ENCODE assay signal across 1 cellular context in the genomic region with DNA sequence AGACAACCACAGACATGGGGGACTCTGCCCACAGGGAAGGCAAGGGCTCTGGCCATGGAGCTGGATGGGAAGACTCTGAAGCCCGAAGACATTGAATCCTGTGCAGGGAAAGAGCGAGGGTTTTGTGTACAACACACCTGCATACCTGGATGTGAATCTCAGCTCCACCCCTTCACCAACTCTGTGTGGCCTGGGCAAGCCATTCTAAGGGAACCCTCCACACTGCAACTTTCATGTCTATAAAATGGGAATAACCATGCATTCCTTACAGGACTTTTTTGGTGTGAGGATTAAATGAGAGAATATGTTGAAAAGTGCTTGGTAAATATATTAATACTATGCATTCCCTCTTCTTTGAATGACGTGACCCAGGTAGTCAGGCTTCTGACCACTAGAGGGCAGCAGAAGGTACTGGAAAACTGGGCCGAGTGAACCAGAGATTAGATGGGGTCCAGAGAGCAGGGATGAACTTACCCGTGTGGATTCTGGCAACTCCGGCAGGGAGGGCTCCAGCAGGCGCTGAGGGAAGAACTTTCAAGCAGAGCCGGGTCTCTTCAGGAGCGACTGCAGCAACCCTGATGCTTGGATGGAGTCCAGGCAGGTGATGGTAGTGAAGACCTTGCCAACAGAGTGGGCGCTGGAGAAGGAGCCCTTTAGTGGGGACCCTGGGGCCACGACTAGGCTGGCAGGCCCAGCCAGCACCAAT.
A peak's percentile ranks its signal among the peaks of the same experiment; 100 is the strongest.
TF ChIP-seq lines count a peak whose summit lies in the region.

No MANE protein-coding gene starts in this region.

TF ChIP-seq in K562, 482 proteins besides CTCF, POLR2A, EP300 and RAD21 (continued from another document and continues in another):
- TF ChIP-seq, protein P1, sequence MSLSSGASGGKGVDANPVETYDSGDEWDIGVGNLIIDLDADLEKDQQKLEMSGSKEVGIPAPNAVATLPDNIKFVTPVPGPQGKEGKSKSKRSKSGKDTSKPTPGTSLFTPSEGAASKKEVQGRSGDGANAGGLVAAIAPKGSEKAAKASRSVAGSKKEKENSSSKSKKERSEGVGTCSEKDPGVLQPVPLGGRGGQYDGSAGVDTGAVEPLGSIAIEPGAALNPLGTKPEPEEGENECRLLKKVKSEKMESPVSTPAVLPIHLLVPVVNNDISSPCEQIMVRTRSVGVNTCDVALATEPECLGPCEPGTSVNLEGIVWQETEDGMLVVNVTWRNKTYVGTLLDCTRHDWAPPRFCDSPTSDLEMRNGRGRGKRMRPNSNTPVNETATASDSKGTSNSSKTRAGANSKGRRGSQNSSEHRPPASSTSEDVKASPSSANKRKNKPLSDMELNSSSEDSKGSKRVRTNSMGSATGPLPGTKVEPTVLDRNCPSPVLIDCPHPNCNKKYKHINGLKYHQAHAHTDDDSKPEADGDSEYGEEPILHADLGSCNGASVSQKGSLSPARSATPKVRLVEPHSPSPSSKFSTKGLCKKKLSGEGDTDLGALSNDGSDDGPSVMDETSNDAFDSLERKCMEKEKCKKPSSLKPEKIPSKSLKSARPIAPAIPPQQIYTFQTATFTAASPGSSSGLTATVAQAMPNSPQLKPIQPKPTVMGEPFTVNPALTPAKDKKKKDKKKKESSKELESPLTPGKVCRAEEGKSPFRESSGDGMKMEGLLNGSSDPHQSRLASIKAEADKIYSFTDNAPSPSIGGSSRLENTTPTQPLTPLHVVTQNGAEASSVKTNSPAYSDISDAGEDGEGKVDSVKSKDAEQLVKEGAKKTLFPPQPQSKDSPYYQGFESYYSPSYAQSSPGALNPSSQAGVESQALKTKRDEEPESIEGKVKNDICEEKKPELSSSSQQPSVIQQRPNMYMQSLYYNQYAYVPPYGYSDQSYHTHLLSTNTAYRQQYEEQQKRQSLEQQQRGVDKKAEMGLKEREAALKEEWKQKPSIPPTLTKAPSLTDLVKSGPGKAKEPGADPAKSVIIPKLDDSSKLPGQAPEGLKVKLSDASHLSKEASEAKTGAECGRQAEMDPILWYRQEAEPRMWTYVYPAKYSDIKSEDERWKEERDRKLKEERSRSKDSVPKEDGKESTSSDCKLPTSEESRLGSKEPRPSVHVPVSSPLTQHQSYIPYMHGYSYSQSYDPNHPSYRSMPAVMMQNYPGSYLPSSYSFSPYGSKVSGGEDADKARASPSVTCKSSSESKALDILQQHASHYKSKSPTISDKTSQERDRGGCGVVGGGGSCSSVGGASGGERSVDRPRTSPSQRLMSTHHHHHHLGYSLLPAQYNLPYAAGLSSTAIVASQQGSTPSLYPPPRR (CRISPR knock-in tag; IDR thresholded peaks at IDR 0.05; ENCODE audit: borderline replicate concordance): no peak
- no peak for TF ChIP-seq ZZZ3 (IDR thresholded peaks at IDR 0.05)
- no peak for TF ChIP-seq HDGF (IDR thresholded peaks at IDR 0.05)
- TF ChIP-seq KLF13 (tag; IDR thresholded peaks at IDR 0.05; ENCODE audit: borderline replicate concordance, low read depth): 0 out of 2 replicates have a peak, but pooled peaks have one; percentile 42
- TF ChIP-seq, protein P2, sequence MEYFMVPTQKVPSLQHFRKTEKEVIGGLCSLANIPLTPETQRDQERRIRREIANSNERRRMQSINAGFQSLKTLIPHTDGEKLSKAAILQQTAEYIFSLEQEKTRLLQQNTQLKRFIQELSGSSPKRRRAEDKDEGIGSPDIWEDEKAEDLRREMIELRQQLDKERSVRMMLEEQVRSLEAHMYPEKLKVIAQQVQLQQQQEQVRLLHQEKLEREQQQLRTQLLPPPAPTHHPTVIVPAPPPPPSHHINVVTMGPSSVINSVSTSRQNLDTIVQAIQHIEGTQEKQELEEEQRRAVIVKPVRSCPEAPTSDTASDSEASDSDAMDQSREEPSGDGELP (CRISPR knock-in tag; IDR thresholded peaks at IDR 0.05; ENCODE audit: borderline replicate concordance): peak; percentile 26; the same call in 1 of the 2 replicates
- TF ChIP-seq, protein P3, sequence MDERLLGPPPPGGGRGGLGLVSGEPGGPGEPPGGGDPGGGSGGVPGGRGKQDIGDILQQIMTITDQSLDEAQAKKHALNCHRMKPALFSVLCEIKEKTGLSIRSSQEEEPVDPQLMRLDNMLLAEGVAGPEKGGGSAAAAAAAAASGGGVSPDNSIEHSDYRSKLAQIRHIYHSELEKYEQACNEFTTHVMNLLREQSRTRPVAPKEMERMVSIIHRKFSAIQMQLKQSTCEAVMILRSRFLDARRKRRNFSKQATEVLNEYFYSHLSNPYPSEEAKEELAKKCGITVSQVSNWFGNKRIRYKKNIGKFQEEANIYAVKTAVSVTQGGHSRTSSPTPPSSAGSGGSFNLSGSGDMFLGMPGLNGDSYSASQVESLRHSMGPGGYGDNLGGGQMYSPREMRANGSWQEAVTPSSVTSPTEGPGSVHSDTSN (CRISPR knock-in tag; IDR thresholded peaks at IDR 0.05; ENCODE audit: low read depth): no peak
- TF ChIP-seq, protein P3 (tag; conservative IDR thresholded peaks at IDR 0.05; ENCODE audit: low read depth): peak; percentile 21; the same call in 1 of the 2 replicates
- 0 out of 4 replicates have a peak, but pooled peaks of 1 of the 2 experiments have one; percentile 29 for TF ChIP-seq TEAD1 (CRISPR knock-in tag; IDR thresholded peaks at IDR 0.05)
- no peak for TF ChIP-seq SNRNP70 (optimal IDR thresholded peaks at IDR 0.05; ENCODE audit: low read depth, low read length)
- TF ChIP-seq EHMT2 (IDR thresholded peaks at IDR 0.05): no peak
- TF ChIP-seq, protein P4, sequence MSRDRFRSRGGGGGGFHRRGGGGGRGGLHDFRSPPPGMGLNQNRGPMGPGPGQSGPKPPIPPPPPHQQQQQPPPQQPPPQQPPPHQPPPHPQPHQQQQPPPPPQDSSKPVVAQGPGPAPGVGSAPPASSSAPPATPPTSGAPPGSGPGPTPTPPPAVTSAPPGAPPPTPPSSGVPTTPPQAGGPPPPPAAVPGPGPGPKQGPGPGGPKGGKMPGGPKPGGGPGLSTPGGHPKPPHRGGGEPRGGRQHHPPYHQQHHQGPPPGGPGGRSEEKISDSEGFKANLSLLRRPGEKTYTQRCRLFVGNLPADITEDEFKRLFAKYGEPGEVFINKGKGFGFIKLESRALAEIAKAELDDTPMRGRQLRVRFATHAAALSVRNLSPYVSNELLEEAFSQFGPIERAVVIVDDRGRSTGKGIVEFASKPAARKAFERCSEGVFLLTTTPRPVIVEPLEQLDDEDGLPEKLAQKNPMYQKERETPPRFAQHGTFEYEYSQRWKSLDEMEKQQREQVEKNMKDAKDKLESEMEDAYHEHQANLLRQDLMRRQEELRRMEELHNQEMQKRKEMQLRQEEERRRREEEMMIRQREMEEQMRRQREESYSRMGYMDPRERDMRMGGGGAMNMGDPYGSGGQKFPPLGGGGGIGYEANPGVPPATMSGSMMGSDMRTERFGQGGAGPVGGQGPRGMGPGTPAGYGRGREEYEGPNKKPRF (IDR thresholded peaks at IDR 0.05; ENCODE audit: low read depth, low read length): no peak
- TF ChIP-seq, protein P5, sequence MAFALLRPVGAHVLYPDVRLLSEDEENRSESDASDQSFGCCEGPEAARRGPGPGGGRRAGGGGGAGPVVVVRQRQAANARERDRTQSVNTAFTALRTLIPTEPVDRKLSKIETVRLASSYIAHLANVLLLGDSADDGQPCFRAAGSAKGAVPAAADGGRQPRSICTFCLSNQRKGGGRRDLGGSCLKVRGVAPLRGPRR (CRISPR knock-in tag; IDR thresholded peaks at IDR 0.05): no peak
- no peak for TF ChIP-seq MEIS2 (IDR thresholded peaks at IDR 0.05; ENCODE audit: partially characterized antibody)
- TF ChIP-seq U2AF2 (optimal IDR thresholded peaks at IDR 0.05; ENCODE audit: low read depth, low read length): no peak
- no peak for TF ChIP-seq RBM14 (IDR thresholded peaks at IDR 0.05; ENCODE audit: borderline replicate concordance, insufficient read depth, low read depth, low read length)
- no peak for TF ChIP-seq ZNF780A (CRISPR knock-in tag; IDR thresholded peaks at IDR 0.05)
- no peak for TF ChIP-seq ZNF41 (CRISPR knock-in tag; conservative IDR thresholded peaks at IDR 0.05)
- TF ChIP-seq, protein P6, sequence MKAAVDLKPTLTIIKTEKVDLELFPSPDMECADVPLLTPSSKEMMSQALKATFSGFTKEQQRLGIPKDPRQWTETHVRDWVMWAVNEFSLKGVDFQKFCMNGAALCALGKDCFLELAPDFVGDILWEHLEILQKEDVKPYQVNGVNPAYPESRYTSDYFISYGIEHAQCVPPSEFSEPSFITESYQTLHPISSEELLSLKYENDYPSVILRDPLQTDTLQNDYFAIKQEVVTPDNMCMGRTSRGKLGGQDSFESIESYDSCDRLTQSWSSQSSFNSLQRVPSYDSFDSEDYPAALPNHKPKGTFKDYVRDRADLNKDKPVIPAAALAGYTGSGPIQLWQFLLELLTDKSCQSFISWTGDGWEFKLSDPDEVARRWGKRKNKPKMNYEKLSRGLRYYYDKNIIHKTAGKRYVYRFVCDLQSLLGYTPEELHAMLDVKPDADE (conservative IDR thresholded peaks at IDR 0.05; ENCODE audit: control insufficient read depth, low read depth, low read length): no peak
- no peak for TF ChIP-seq MCM5 (IDR thresholded peaks at IDR 0.05; ENCODE audit: low read depth)
- TF ChIP-seq NR3C1 (CRISPR knock-in tag; IDR thresholded peaks at IDR 0.05): no peak
- TF ChIP-seq, protein P7, sequence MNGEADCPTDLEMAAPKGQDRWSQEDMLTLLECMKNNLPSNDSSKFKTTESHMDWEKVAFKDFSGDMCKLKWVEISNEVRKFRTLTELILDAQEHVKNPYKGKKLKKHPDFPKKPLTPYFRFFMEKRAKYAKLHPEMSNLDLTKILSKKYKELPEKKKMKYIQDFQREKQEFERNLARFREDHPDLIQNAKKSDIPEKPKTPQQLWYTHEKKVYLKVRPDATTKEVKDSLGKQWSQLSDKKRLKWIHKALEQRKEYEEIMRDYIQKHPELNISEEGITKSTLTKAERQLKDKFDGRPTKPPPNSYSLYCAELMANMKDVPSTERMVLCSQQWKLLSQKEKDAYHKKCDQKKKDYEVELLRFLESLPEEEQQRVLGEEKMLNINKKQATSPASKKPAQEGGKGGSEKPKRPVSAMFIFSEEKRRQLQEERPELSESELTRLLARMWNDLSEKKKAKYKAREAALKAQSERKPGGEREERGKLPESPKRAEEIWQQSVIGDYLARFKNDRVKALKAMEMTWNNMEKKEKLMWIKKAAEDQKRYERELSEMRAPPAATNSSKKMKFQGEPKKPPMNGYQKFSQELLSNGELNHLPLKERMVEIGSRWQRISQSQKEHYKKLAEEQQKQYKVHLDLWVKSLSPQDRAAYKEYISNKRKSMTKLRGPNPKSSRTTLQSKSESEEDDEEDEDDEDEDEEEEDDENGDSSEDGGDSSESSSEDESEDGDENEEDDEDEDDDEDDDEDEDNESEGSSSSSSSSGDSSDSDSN (IDR thresholded peaks at IDR 0.05; ENCODE audit: borderline replicate concordance in 1 of 2, low read depth in 2 of 2, low read length in 2 of 2): no peak
- TF ChIP-seq SMC3 (conservative IDR thresholded peaks at IDR 0.05; ENCODE audit: insufficient read depth, low read depth, low read length): peak; percentile 94
- TF ChIP-seq E2F3 (CRISPR knock-in tag; IDR thresholded peaks at IDR 0.05): no peak
- TF ChIP-seq ZC3H8 (IDR thresholded peaks at IDR 0.05): no peak
- no peak for TF ChIP-seq SIN3A (IDR thresholded peaks at IDR 0.05; ENCODE audit: borderline replicate concordance in 2 of 2, control insufficient read depth in 1 of 2, low read depth in 2 of 2, low read length in 2 of 2)
- no peak for TF ChIP-seq ZNF121 (CRISPR knock-in tag; conservative IDR thresholded peaks at IDR 0.05)
- TF ChIP-seq, protein P8, sequence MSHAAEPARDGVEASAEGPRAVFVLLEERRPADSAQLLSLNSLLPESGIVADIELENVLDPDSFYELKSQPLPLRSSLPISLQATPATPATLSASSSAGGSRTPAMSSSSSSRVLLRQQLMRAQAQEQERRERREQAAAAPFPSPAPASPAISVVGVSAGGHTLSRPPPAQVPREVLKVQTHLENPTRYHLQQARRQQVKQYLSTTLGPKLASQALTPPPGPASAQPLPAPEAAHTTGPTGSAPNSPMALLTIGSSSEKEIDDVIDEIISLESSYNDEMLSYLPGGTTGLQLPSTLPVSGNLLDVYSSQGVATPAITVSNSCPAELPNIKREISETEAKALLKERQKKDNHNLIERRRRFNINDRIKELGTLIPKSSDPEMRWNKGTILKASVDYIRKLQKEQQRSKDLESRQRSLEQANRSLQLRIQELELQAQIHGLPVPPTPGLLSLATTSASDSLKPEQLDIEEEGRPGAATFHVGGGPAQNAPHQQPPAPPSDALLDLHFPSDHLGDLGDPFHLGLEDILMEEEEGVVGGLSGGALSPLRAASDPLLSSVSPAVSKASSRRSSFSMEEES (CRISPR knock-in tag; IDR thresholded peaks at IDR 0.05): no peak
- no peak for TF ChIP-seq SREBF1 (IDR thresholded peaks at IDR 0.05; ENCODE audit: borderline replicate concordance, low read depth, low read length)
- no peak for TF ChIP-seq ZNF212 (CRISPR knock-in tag; IDR thresholded peaks at IDR 0.05)
- TF ChIP-seq, protein P9, sequence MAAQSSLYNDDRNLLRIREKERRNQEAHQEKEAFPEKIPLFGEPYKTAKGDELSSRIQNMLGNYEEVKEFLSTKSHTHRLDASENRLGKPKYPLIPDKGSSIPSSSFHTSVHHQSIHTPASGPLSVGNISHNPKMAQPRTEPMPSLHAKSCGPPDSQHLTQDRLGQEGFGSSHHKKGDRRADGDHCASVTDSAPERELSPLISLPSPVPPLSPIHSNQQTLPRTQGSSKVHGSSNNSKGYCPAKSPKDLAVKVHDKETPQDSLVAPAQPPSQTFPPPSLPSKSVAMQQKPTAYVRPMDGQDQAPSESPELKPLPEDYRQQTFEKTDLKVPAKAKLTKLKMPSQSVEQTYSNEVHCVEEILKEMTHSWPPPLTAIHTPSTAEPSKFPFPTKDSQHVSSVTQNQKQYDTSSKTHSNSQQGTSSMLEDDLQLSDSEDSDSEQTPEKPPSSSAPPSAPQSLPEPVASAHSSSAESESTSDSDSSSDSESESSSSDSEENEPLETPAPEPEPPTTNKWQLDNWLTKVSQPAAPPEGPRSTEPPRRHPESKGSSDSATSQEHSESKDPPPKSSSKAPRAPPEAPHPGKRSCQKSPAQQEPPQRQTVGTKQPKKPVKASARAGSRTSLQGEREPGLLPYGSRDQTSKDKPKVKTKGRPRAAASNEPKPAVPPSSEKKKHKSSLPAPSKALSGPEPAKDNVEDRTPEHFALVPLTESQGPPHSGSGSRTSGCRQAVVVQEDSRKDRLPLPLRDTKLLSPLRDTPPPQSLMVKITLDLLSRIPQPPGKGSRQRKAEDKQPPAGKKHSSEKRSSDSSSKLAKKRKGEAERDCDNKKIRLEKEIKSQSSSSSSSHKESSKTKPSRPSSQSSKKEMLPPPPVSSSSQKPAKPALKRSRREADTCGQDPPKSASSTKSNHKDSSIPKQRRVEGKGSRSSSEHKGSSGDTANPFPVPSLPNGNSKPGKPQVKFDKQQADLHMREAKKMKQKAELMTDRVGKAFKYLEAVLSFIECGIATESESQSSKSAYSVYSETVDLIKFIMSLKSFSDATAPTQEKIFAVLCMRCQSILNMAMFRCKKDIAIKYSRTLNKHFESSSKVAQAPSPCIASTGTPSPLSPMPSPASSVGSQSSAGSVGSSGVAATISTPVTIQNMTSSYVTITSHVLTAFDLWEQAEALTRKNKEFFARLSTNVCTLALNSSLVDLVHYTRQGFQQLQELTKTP (IDR thresholded peaks at IDR 0.05; ENCODE audit: low read depth in 1 of 2, partially characterized antibody in 2 of 2): peak in 1 of 2 experiments; percentile 29
- TF ChIP-seq ZNF766 (CRISPR knock-in tag; conservative IDR thresholded peaks at IDR 0.05): no peak
- no peak for TF ChIP-seq SIX5 (IDR thresholded peaks at IDR 0.05; ENCODE audit: borderline replicate concordance in 1 of 2, insufficient read depth in 1 of 2, low read depth in 1 of 2, low read length in 2 of 2)
